Comparison of ENCODE assay signal across 25 cellular contexts in genomic region chr11:70353329-70353728, GRCh38. TPM values are rescaled to one million over a fixed set of nuclear protein-coding genes. Genes with fewer than 3 reads are reported as not detected.
"Had no signal": no experiment of that assay in that cellular context is flagged by ENCODE, and none has a peak within 500 bp of the region (broad histone marks: within the 10 kb centered on the region; RNA-seq: fewer than 3 reads in every experiment).

No MANE protein-coding gene starts in this region.

- H3K9me3 Mint-ChIP-seq: naive thymus-derived CD8-positive, alpha-beta T cell; neural crest cell; stimulated activated memory B cell treated with anti-CD40 and anti-IgM and Interleukin-4, amounts not matched to agents 10 μg/mL and 1 μg/mL and 100 μg/mL, for 72 hours; stimulated activated naive CD8-positive, alpha-beta T cell treated with anti-CD3 and anti-CD28 coated beads, Interleukin-15, amount 100 ng/mL, for 72 hours had no signal

- H3K4me1 Mint-ChIP-seq: neural crest cell; stimulated activated memory B cell treated with anti-CD40 and anti-IgM and Interleukin-4, amounts not matched to agents 10 μg/mL and 1 μg/mL and 100 μg/mL, for 72 hours; stimulated activated naive CD8-positive, alpha-beta T cell treated with anti-CD3 and anti-CD28 coated beads, Interleukin-15, amount 100 ng/mL, for 72 hours had no signal

- H3K4me3 ChIP-seq: left lung, lower lobe of right lung, pancreas, prostate gland, sigmoid colon, spleen, transverse colon, upper lobe of left lung, vagina had no signal

- H3K27me3 Mint-ChIP-seq: naive thymus-derived CD8-positive, alpha-beta T cell; stimulated activated memory B cell treated with anti-CD40 and anti-IgM and Interleukin-4, amounts not matched to agents 10 μg/mL and 1 μg/mL and 100 μg/mL, for 72 hours; stimulated activated naive CD8-positive, alpha-beta T cell treated with anti-CD3 and anti-CD28 coated beads, Interleukin-15, amount 100 ng/mL, for 72 hours had no signal

- ATAC-seq: left colon; left lung; lower lobe of right lung; naive thymus-derived CD8-positive, alpha-beta T cell; pancreas; stimulated activated memory B cell treated with anti-CD40 and anti-IgM and Interleukin-4, amounts not matched to agents 10 μg/mL and 1 μg/mL and 100 μg/mL, for 72 hours; stimulated activated naive CD8-positive, alpha-beta T cell treated with anti-CD3 and anti-CD28 coated beads, Interleukin-15, amount 100 ng/mL, for 72 hours had no signal

- H3K4me3 Mint-ChIP-seq: neural crest cell; stimulated activated memory B cell treated with anti-CD40 and anti-IgM and Interleukin-4, amounts not matched to agents 10 μg/mL and 1 μg/mL and 100 μg/mL, for 72 hours; stimulated activated naive CD8-positive, alpha-beta T cell treated with anti-CD3 and anti-CD28 coated beads, Interleukin-15, amount 100 ng/mL, for 72 hours had no signal

- DNase-seq: hippocampal formation; kidney; left colon; left lung; lower lobe of right lung; mammary epithelial cell; mesenchymal stem cell; naive thymus-derived CD8-positive, alpha-beta T cell; nucleus accumbens; pancreas; posterior cingulate gyrus; retina; sigmoid colon; small intestine; spleen; stimulated activated CD4-positive, alpha-beta T cell treated with anti-CD3 and anti-CD28 coated beads, Interleukin-4, amount 100 ng/mL, for 24 hours; stimulated activated naive CD4-positive, alpha-beta T cell treated with Interleukin-2 at 50 U/mL for 16 hours; stimulated activated naive CD8-positive, alpha-beta T cell treated with anti-CD3 and anti-CD28 coated beads, Interleukin-15, amount 100 ng/mL, for 72 hours; substantia nigra; transverse colon had no signal

- H3K4me1 ChIP-seq: left lung, pancreas, prostate gland, transverse colon, upper lobe of left lung, vagina had no signal

- H3K27ac Mint-ChIP-seq: naive thymus-derived CD8-positive, alpha-beta T cell; stimulated activated memory B cell treated with anti-CD40 and anti-IgM and Interleukin-4, amounts not matched to agents 10 μg/mL and 1 μg/mL and 100 μg/mL, for 72 hours; stimulated activated naive CD8-positive, alpha-beta T cell treated with anti-CD3 and anti-CD28 coated beads, Interleukin-15, amount 100 ng/mL, for 72 hours had no signal

- H3K27me3 ChIP-seq: left lung, pancreas, sigmoid colon, spleen, transverse colon, upper lobe of left lung, vagina had no signal

- H3K27ac ChIP-seq: left lung, lower lobe of right lung, pancreas, prostate gland, sigmoid colon, spleen, transverse colon, upper lobe of left lung, vagina had no signal

RNA-seq across cellular contexts. Expression of gene CTTN, which starts 45.0 kb away (rescaled TPM):
- polyA plus RNA-seq: naive thymus-derived CD8-positive, alpha-beta T cell had no signal
